In the genomic region with DNA sequence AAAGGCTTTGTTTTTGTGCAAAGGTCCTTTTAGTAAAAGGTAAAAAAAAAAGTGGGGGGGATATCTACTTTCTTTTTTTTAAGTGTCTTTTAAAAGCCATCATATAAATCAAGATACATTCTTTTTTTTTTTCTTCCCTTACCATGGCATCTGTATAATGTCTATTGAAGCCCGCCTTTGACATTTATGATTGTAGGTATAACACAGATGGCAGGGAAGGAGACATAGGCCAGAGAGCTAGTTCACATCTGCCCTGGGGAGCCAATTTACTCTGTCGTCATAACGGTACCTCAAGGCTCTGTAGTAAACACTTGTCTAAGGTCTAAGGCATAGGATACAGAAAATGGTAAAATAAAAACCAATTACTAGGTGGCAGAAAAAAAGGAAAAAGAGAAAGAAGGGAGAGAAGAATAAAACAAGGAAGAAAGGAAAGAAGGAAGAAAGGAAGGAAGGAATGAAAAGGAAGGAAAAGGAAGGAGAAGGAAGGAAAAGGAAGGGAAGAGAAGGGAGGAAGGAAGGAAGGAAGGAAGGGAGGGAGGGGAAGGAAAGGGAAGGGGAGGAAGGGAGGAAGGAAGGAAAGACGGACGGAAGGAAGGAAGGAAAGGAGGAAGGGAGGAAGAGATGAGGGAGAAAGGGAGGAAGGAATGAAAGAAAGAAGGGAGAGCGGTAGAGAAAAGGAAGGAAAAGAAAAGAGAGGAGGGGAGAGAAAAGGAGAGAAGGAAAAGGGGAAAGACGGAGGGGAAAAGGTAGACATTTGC, we compare ENCODE assay signal across 23 cellular contexts.
"Had no signal": no experiment of that assay in that cellular context is flagged by ENCODE, and none has a peak within 500 bp of the region (broad histone marks: within the 10 kb centered on the region; RNA-seq: fewer than 3 reads in every experiment).

No MANE protein-coding gene starts in this region.

- H3K4me1 Mint-ChIP-seq: naive B cell; stimulated activated memory B cell treated with anti-CD40 and anti-IgM and Interleukin-4, amounts not matched to agents 10 μg/mL and 1 μg/mL and 100 μg/mL, for 72 hours had no signal

- H3K4me1 ChIP-seq: left lung, prostate gland, right atrium auricular region, sigmoid colon, spleen, testis, tibial nerve, upper lobe of left lung had no signal

- H3K36me3 Mint-ChIP-seq: mesothelial cell of epicardium; naive B cell; natural killer cell treated with Interleukin-12 subunit alpha and Interleukin-12 subunit beta and Interleukin-15 and Interleukin-18, amount 100 ng/mL, for 72 hours; stimulated activated memory B cell treated with anti-CD40 and anti-IgM and Interleukin-4, amounts not matched to agents 10 μg/mL and 1 μg/mL and 100 μg/mL, for 72 hours had no signal

- H3K27me3 ChIP-seq: dorsolateral prefrontal cortex, left lung, right atrium auricular region, sigmoid colon, spleen, testis, tibial nerve, upper lobe of left lung had no signal

- H3K27ac ChIP-seq: dorsolateral prefrontal cortex, left lung, prostate gland, right atrium auricular region, sigmoid colon, spleen, testis, tibial nerve, upper lobe of left lung had no signal

- H3K4me3 ChIP-seq: dorsolateral prefrontal cortex, left lung, mucosa of descending colon, prostate gland, right atrium auricular region, sigmoid colon, spleen, testis, tibial nerve, upper lobe of left lung had no signal

- DNase-seq: dorsolateral prefrontal cortex; effector CD4-positive, alpha-beta T cell; head of caudate nucleus; mesenchymal stem cell; mucosa of descending colon; naive B cell; nucleus accumbens; sigmoid colon; spleen; stimulated activated CD4-positive, alpha-beta T cell treated with anti-CD3 and anti-CD28 coated beads, Interleukin-4, amount 100 ng/mL, for 4 hours; stimulated activated naive CD8-positive, alpha-beta T cell treated with anti-CD3 and anti-CD28 coated beads, Interleukin-15, Interleukin-2, amounts not matched to agents 100 U/mL and 50 U/mL, for 24 hours; substantia nigra; testis had no signal

- H3K4me3 Mint-ChIP-seq: mesothelial cell of epicardium; naive B cell; natural killer cell treated with Interleukin-12 subunit alpha and Interleukin-12 subunit beta and Interleukin-15 and Interleukin-18, amount 100 ng/mL, for 72 hours; stimulated activated memory B cell treated with anti-CD40 and anti-IgM and Interleukin-4, amounts not matched to agents 10 μg/mL and 1 μg/mL and 100 μg/mL, for 72 hours had no signal

- H3K9me3 ChIP-seq: left lung, mucosa of descending colon, prostate gland, right atrium auricular region, sigmoid colon, spleen, testis, tibial nerve, upper lobe of left lung had no signal

- FAIRE-seq: keratinocyte, urothelium cell line had no signal

- H3K27me3 Mint-ChIP-seq: natural killer cell treated with Interleukin-12 subunit alpha and Interleukin-12 subunit beta and Interleukin-15 and Interleukin-18, amount 100 ng/mL, for 72 hours; stimulated activated memory B cell treated with anti-CD40 and anti-IgM and Interleukin-4, amounts not matched to agents 10 μg/mL and 1 μg/mL and 100 μg/mL, for 72 hours had no signal

- H3K27ac Mint-ChIP-seq: mesothelial cell of epicardium; naive B cell; natural killer cell treated with Interleukin-12 subunit alpha and Interleukin-12 subunit beta and Interleukin-15 and Interleukin-18, amount 100 ng/mL, for 72 hours; stimulated activated memory B cell treated with anti-CD40 and anti-IgM and Interleukin-4, amounts not matched to agents 10 μg/mL and 1 μg/mL and 100 μg/mL, for 72 hours had no signal

- H3K36me3 ChIP-seq: left lung, prostate gland, right atrium auricular region, sigmoid colon, spleen, tibial nerve, upper lobe of left lung had no signal

- ATAC-seq: left lung; mucosa of descending colon; natural killer cell treated with Interleukin-12 subunit alpha and Interleukin-12 subunit beta and Interleukin-15 and Interleukin-18, amount 100 ng/mL, for 72 hours; stimulated activated memory B cell treated with anti-CD40 and anti-IgM and Interleukin-4, amounts not matched to agents 10 μg/mL and 1 μg/mL and 100 μg/mL, for 72 hours; stimulated activated naive CD8-positive, alpha-beta T cell treated with anti-CD3 and anti-CD28 coated beads, Interleukin-15, Interleukin-2, amounts not matched to agents 100 U/mL and 50 U/mL, for 24 hours had no signal
